ENCODE assay signal across 23 cellular contexts in genomic region chr1:212228591-212229119, GRCh38. TPM values are rescaled to one million over a fixed set of nuclear protein-coding genes. Genes with fewer than 3 reads are reported as not detected.
DNase-seq lines count a peak whose midpoint lies in the region; ATAC-seq, FAIRE-seq and TF ChIP-seq lines count a peak whose summit lies in the region.
"Had no signal": no experiment of that assay in that cellular context is flagged by ENCODE, and none has a peak within 500 bp of the region (broad histone marks: within the 10 kb centered on the region; RNA-seq: fewer than 3 reads in every experiment).

No MANE protein-coding gene starts in this region.

- ATAC-seq in GM19452 (IDR thresholded peaks at IDR 0.05; ENCODE audit: unreplicated experiment) (no peak), HG03039 (IDR thresholded peaks at IDR 0.05; ENCODE audit: unreplicated experiment) (no peak)
- ATAC-seq: activated CD8-positive, alpha-beta memory T cell treated with anti-CD3 and anti-CD28 coated beads, Interleukin-2, amount 10 ng/mL, durations not matched to agents 7 days and 5 days; activated naive CD8-positive, alpha-beta T cell treated with anti-CD3 and anti-CD28 coated beads, Interleukin-2, amount 50 U/mL, for 24 hours had no signal

- no peaks in the 10 kb centered on the region for H3K4me1 ChIP-seq in muscle layer of duodenum (ENCODE audit: control insufficient read depth in 1 of 2, insufficient read depth in 2 of 2, low read length in 2 of 2)

- H3K27me3 ChIP-seq in muscle layer of duodenum (ENCODE audit: low read depth, low read length), result no peaks in the 10 kb centered on the region
- H3K27me3 ChIP-seq: tibial nerve had no signal

- no peaks in the 10 kb centered on the region for H3K9me3 ChIP-seq in muscle layer of duodenum (ENCODE audit: control insufficient read depth in 1 of 2, low read length in 2 of 2)
- H3K9me3 ChIP-seq: tibial nerve had no signal

- DNase-seq in DMS53 (lab: John Stamatoyannopoulos, UW), result peak; percentile 87
- DNase-seq in HEK293T (ENCODE audit: extremely low spot score), result no peak
- DNase-seq in AG08395 (ENCODE audit: low spot score), result no peak
- DNase-seq in SK-N-DZ (ENCODE audit: low spot score), result no peak
- DNase-seq: activated CD4-positive, alpha-beta T cell treated with anti-CD3 and anti-CD28 coated beads for 48 hours; activated CD8-positive, alpha-beta memory T cell treated with anti-CD3 and anti-CD28 coated beads, Interleukin-2, amount 10 ng/mL, durations not matched to agents 7 days and 5 days; activated effector memory CD4-positive, alpha-beta T cell treated with Interleukin-2 at 50 U/mL for 16 hours; activated naive CD8-positive, alpha-beta T cell treated with anti-CD3 and anti-CD28 coated beads, Interleukin-2, amount 50 U/mL, for 24 hours; COR-L47; HCEC 1CT; hypothalamus; KBM-7; NCI-H1048; NCI-H2081; NCI-H524 treated with DMSO at 0.1 percent for 48 hours; stimulated activated CD4-positive, alpha-beta T cell treated with anti-CD3 and anti-CD28 coated beads, Interleukin-1b, Interleukin-23, amount 100 ng/mL, for 48 hours; stimulated activated naive CD4-positive, alpha-beta T cell treated with Interleukin-2 at 50 U/mL for 16 hours had no signal

- peak overlapping the region; percentile 57 for H3K27ac ChIP-seq in muscle layer of duodenum (ENCODE audit: low read length)
- H3K27ac ChIP-seq: tibial nerve had no signal

- POLR2A ChIA-PET in HEK293T (lab: Yijun Ruan, JAX), result no interaction called here

- no peaks in the 10 kb centered on the region for H3K36me3 ChIP-seq in muscle layer of duodenum (ENCODE audit: control insufficient read depth in 1 of 2, insufficient read depth in 2 of 2, low read length in 2 of 2)
- H3K36me3 ChIP-seq: tibial nerve had no signal

- peak; percentile 86 for FAIRE-seq in islet of Langerhans (lab: Jason Lieb, UNC)
- FAIRE-seq: TTC549 had no signal

- H3K4me3 ChIP-seq in muscle layer of duodenum (ENCODE audit: low read depth in 1 of 2, low read length in 2 of 2), result no peak overlapping the region
- H3K4me3 ChIP-seq: tibial nerve had no signal

- CTCF ChIA-PET in HEK293T (lab: Yijun Ruan, JAX), result no interaction called here

TF ChIP-seq in HEK293T, 16 proteins besides CTCF, POLR2A, EP300 and RAD21:
- no peak for TF ChIP-seq ZNF384 (IDR thresholded peaks at IDR 0.05)
- TF ChIP-seq CTBP1 (IDR thresholded peaks at IDR 0.05; ENCODE audit: borderline replicate concordance), result peak; percentile 48; the same call in 1 of the 2 replicates
- peak; percentile 40 for TF ChIP-seq PKNOX1 (IDR thresholded peaks at IDR 0.05)

RNA-seq across cellular contexts. Expression of gene PPP2R5A, which starts 56.6 kb away (rescaled TPM):
- 10.5 and 12.3 TPM in 2 replicates for polyA plus RNA-seq in SK-N-DZ (2014; cell fraction: cytosol; rRNA removed)
- 6.0 and 8.1 TPM in 2 replicates for polyA plus RNA-seq in SK-N-DZ (2014; cell fraction: nucleus; rRNA removed)
